Comparison of ENCODE assay signal across 8 cellular contexts in the genomic region with DNA sequence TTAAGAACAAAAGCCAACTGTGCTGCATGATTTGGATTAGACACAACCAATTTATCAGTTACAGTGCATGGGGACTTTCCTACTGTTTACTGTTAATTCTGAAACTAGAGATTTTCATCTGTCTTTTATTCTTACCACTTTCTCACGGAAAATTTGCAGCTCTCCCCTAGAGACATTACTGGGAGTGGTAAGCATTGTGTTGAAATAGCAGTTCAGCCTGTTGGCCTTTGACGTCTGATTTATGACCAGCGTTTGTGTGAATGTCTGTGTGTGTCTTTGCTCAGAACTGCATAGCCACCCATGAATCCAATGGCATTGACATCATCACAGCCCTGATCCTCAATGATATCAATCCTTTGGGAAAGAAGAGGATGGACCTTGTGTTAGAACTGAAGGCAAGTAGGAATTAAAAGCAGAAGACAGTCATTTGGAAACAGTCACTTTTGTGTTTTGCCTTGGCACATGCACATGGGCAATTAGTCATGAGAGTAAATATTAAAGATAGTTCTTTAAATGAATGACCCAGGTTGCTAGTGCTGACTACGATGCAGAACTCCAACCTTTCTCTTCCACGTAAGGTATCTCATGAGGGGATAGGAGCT.
DNase-seq lines count a peak whose midpoint lies in the region; ATAC-seq, FAIRE-seq and TF ChIP-seq lines count a peak whose summit lies in the region.

No MANE protein-coding gene starts in this region.

- H3K4me1 ChIP-seq in astrocyte (ENCODE audit: insufficient read depth, low read length) (no peaks in the 10 kb centered on the region), psoas muscle (peaks cover 24% of the 10 kb centered on the region)

- ATAC-seq in GM19043 (IDR thresholded peaks at IDR 0.05; ENCODE audit: low read depth, unreplicated experiment) (peak; percentile 86), HG03139 (IDR thresholded peaks at IDR 0.05; ENCODE audit: unreplicated experiment) (peak; percentile 72), psoas muscle (peak; percentile 41 to 64 (median 53)), SK-N-SH treated with all-trans-retinoic acid at 6 μM for 48 hours (no peak)

- no peaks in the 10 kb centered on the region for H3K9me3 ChIP-seq in astrocyte (ENCODE audit: insufficient read depth, low read depth, low read length)
- no peaks in the 10 kb centered on the region for H3K9me3 ChIP-seq in psoas muscle

- no peaks in the 10 kb centered on the region for H3K27me3 ChIP-seq in astrocyte (ENCODE audit: insufficient read depth, low read length)
- no peaks in the 10 kb centered on the region for H3K27me3 ChIP-seq in psoas muscle (ENCODE audit: insufficient read depth in 3 of 3, low read length in 2 of 3)

- H3K36me3 ChIP-seq in astrocyte (ENCODE audit: insufficient read depth, low read length) = no peaks in the 10 kb centered on the region
- no peaks in the 10 kb centered on the region for H3K36me3 ChIP-seq in psoas muscle (ENCODE audit: insufficient read depth in 1 of 2, low read depth in 1 of 2)

- no peak overlapping the region for H2AFZ ChIP-seq in astrocyte (ENCODE audit: low read depth, low read length)

- no peak overlapping the region for H3K4me3 ChIP-seq in AG09309 (ENCODE audit: control insufficient read depth, low read depth, low read length)
- no peak overlapping the region for H3K4me3 ChIP-seq in astrocyte (ENCODE audit: insufficient read depth, low read depth, low read length)
- H3K4me3 ChIP-seq in psoas muscle = no peak overlapping the region

- intact Hi-C loops in psoas muscle (cut with DNase I) (loop anchor here in 1 of 2 donors (5.0 kb wide), 1 partner anchor 55 kb away; no protein-coding TSS in a partner anchor), posterior cingulate gyrus (cut with DNase I) (no loop called here)

- no peak overlapping the region for H3K27ac ChIP-seq in astrocyte (ENCODE audit: low read depth, low read length)
- H3K27ac ChIP-seq in psoas muscle = peak overlapping the region; percentile 21

- peaks cover 4% of the 10 kb centered on the region for H3K27me3 Mint-ChIP-seq in astrocyte (ENCODE audit: low read depth, unreplicated experiment)

- no peak overlapping the region for H3K4me3 Mint-ChIP-seq in astrocyte (ENCODE audit: unreplicated experiment)

- H3K9ac ChIP-seq in astrocyte (ENCODE audit: low read length) = no peak overlapping the region

- H3K9me3 Mint-ChIP-seq in astrocyte (ENCODE audit: unreplicated experiment) = peaks cover 3% of the 10 kb centered on the region

- no peak overlapping the region for H3K27ac Mint-ChIP-seq in astrocyte (ENCODE audit: unreplicated experiment)

- WGBS in psoas muscle, 3 donors = 41 to 53% (median 47%) methylated on average over 5 of the region's 5 CpGs

- TF ChIP-seq CTCF in AG09309 (IDR thresholded peaks at IDR 0.05; ENCODE audit: control insufficient read depth, insufficient read depth, low read depth, low read length, missing control alignments) = no peak
- TF ChIP-seq CTCF in astrocyte (IDR thresholded peaks at IDR 0.05; ENCODE audit: insufficient read depth, low read depth, low read length) = no peak
- TF ChIP-seq CTCF in psoas muscle (IDR thresholded peaks at IDR 0.05) = no peak

- peak; percentile 64 for DNase-seq in AG09309 (ENCODE audit: low read depth)
- DNase-seq in astrocyte (ENCODE audit: low read depth) = peak; percentile 31
- no peak for DNase-seq in psoas muscle
- DNase-seq in posterior cingulate gyrus = no peak
- DNase-seq in NCI-H526 (lab: John Stamatoyannopoulos, UW) = no peak

- H3K79me2 ChIP-seq in astrocyte (ENCODE audit: insufficient read depth, low read length) = no peaks in the 10 kb centered on the region

- no peak for FAIRE-seq in astrocyte (lab: Jason Lieb, UNC)

- peaks cover 2% of the 10 kb centered on the region for H3K36me3 Mint-ChIP-seq in astrocyte (ENCODE audit: low read depth, unreplicated experiment)

- no peaks in the 10 kb centered on the region for H3K4me1 Mint-ChIP-seq in astrocyte (ENCODE audit: low read depth, unreplicated experiment)

- no peak overlapping the region for H3K4me2 ChIP-seq in astrocyte (ENCODE audit: low read length)

- no peaks in the 10 kb centered on the region for H4K20me1 ChIP-seq in astrocyte (ENCODE audit: insufficient read depth, low read length)

TF ChIP-seq in SK-N-SH treated with all-trans-retinoic acid at 6 μM for 48 hours, 23 proteins besides CTCF, POLR2A, EP300 and RAD21:
- no peak for TF ChIP-seq TOX (CRISPR knock-in tag; IDR thresholded peaks at IDR 0.05; ENCODE audit: borderline replicate concordance)

Comparison
In these comparisons a context has a peak if more than half of its experiments do, and no peak if none do; other contexts are left out.
1. DNase-seq: peak in AG09309 (single experiment) and astrocyte (single experiment); none in psoas muscle (0 of 2), posterior cingulate gyrus (0 of 10) and NCI-H526 (0 of 2).